In the genomic region with DNA sequence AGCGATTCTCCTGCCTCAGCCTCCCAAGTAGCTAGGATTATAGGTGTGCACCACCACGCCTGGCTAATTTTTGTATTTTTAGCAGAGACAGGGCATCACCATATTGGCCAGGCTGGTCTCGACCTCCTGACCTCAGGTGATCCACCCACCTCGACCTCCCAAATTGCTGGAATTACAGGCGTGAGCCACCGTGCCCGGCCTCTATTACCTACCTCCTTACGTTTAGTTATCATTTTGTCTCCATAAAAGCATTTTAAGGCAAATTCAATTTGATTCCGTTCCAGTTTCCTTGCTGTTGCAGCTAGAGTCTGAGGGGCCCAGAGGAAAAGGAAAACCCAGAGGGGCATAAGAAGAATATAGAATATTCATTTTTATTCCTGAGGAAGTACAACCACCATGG, we compare ENCODE assay signal across 8 cellular contexts. TPM values are rescaled to one million over a fixed set of nuclear protein-coding genes. Genes with fewer than 3 reads are reported as not detected.
A peak's percentile ranks its signal among the peaks of the same experiment; 100 is the strongest.
DNase-seq lines count a peak whose midpoint lies in the region; ATAC-seq and TF ChIP-seq lines count a peak whose summit lies in the region.

No MANE protein-coding gene starts in this region.

- 70% methylated on average over 9 of the region's 9 CpGs for WGBS in SK-N-SH (ENCODE audit: low lambda C conversion rate)
- 79% methylated on average over 9 of the region's 9 CpGs for WGBS in suprapubic skin

- H2AFZ ChIP-seq in SK-N-SH (ENCODE audit: low read depth): peak overlapping the region; percentile 96

- ATAC-seq in SK-N-SH treated with all-trans-retinoic acid at 6 μM for 48 hours: no peak
- no peak for ATAC-seq in activated naive CD8-positive, alpha-beta T cell treated with anti-CD3 and anti-CD28 coated beads, Interleukin-2, amount 50 U/mL, for 24 hours

- H3K27ac ChIP-seq in SK-N-SH (ENCODE audit: low read depth in 2 of 2, low read length in 1 of 2): peak overlapping the region; percentile 27 to 53; a peak in 2 of 4 replicates
- peak overlapping the region; percentile 48 for H3K27ac ChIP-seq in layer of hippocampus (ENCODE audit: low read depth, low read length)
- peak overlapping the region; percentile 56 for H3K27ac ChIP-seq in suprapubic skin

- DNase-seq in SK-N-SH (no peak), suprapubic skin (ENCODE audit: low spot score in 2 of 2) (no peak), C1 segment of cervical spinal cord (lab: John Stamatoyannopoulos, UW) (no peak), GOT3 (lab: John Stamatoyannopoulos, UW) (no peak)
- DNase-seq in activated naive CD8-positive, alpha-beta T cell treated with anti-CD3 and anti-CD28 coated beads, Interleukin-2, amount 50 U/mL, for 24 hours: no peak
- DNase-seq in stimulated activated CD4-positive, alpha-beta T cell treated with anti-CD3 and anti-CD28 coated beads, Interleukin-4, amount 100 ng/mL, for 24 hours: no peak

- no peaks in the 10 kb centered on the region for H3K27me3 ChIP-seq in SK-N-SH (ENCODE audit: insufficient read depth)
- H3K27me3 ChIP-seq in layer of hippocampus (ENCODE audit: control insufficient read depth, insufficient read depth, low read length): no peaks in the 10 kb centered on the region
- no peaks in the 10 kb centered on the region for H3K27me3 ChIP-seq in suprapubic skin

- POLR2A ChIA-PET in SK-N-SH (lab: Yijun Ruan, JAX): no interaction called here

- H3K9me3 ChIP-seq in SK-N-SH: no peaks in the 10 kb centered on the region
- H3K9me3 ChIP-seq in suprapubic skin: no peaks in the 10 kb centered on the region

- no peaks in the 10 kb centered on the region for H4K20me1 ChIP-seq in SK-N-SH (ENCODE audit: insufficient read depth)

- H3K79me2 ChIP-seq in SK-N-SH (ENCODE audit: insufficient read depth): peaks cover 44% of the 10 kb centered on the region

- TF ChIP-seq CTCF in SK-N-SH (IDR thresholded peaks at IDR 0.05): no peak
- TF ChIP-seq CTCF in suprapubic skin (IDR thresholded peaks at IDR 0.05): no peak

- TF ChIP-seq RAD21 in SK-N-SH (IDR thresholded peaks at IDR 0.05; ENCODE audit: low read length): no peak

- H3K9me2 ChIP-seq in SK-N-SH: no peaks in the 10 kb centered on the region

- H3K36me3 Mint-ChIP-seq in activated naive CD8-positive, alpha-beta T cell treated with anti-CD3 and anti-CD28 coated beads, Interleukin-2, amount 50 U/mL, for 24 hours (ENCODE audit: low read depth): peaks cover 16% of the 10 kb centered on the region

- H3K36me3 ChIP-seq in SK-N-SH (replicated peaks in 1 of 2; ENCODE audit: control insufficient read depth in 1 of 2, insufficient read depth in 2 of 2, low read length in 1 of 2): peaks cover 0 to 11% of the 10 kb centered on the region in 2 experiments
- H3K36me3 ChIP-seq in suprapubic skin: no peaks in the 10 kb centered on the region

- peaks cover 45% of the 10 kb centered on the region for H3K4me1 Mint-ChIP-seq in activated naive CD8-positive, alpha-beta T cell treated with anti-CD3 and anti-CD28 coated beads, Interleukin-2, amount 50 U/mL, for 24 hours

- H3K4me3 ChIP-seq in SK-N-SH (ENCODE audit: low read depth in 2 of 2, low read length in 1 of 2) (peak overlapping the region; percentile 35 to 37), suprapubic skin (peak overlapping the region; percentile 87)

- no peak for TF ChIP-seq POLR2A in suprapubic skin (IDR thresholded peaks at IDR 0.05)

- H3F3A ChIP-seq in SK-N-SH (replicated peaks; ENCODE audit: insufficient read depth): no peaks in the 10 kb centered on the region

- H3K9ac ChIP-seq in SK-N-SH: no peak overlapping the region

- TF ChIP-seq EP300 in SK-N-SH (IDR thresholded peaks at IDR 0.05; ENCODE audit: borderline replicate concordance in 1 of 2, low read depth in 1 of 2, low read length in 1 of 2): no peak
- TF ChIP-seq EP300 in suprapubic skin (IDR thresholded peaks at IDR 0.05): no peak

- H3K27ac Mint-ChIP-seq in activated naive CD8-positive, alpha-beta T cell treated with anti-CD3 and anti-CD28 coated beads, Interleukin-2, amount 50 U/mL, for 24 hours: peak overlapping the region; percentile 98

- CTCF ChIA-PET in SK-N-SH (lab: Yijun Ruan, JAX): interaction anchor here (1.3 kb wide), 1 partner anchor 17 kb away, joined by 3 read pairs; no protein-coding TSS in a partner anchor

- H3K4me1 ChIP-seq in SK-N-SH (ENCODE audit: control insufficient read depth in 1 of 2, insufficient read depth in 2 of 2, low read depth in 1 of 2, low read length in 1 of 2): peaks cover 10 to 12% of the 10 kb centered on the region in 2 experiments; a peak in 2 of 4 replicates
- peaks cover 31% of the 10 kb centered on the region for H3K4me1 ChIP-seq in suprapubic skin

- H3K4me2 ChIP-seq in SK-N-SH: peak overlapping the region; percentile 47

- H3K4me3 Mint-ChIP-seq in activated naive CD8-positive, alpha-beta T cell treated with anti-CD3 and anti-CD28 coated beads, Interleukin-2, amount 50 U/mL, for 24 hours: peak overlapping the region; percentile 100

- no peaks in the 10 kb centered on the region for H3K9me3 Mint-ChIP-seq in activated naive CD8-positive, alpha-beta T cell treated with anti-CD3 and anti-CD28 coated beads, Interleukin-2, amount 50 U/mL, for 24 hours

- peaks cover 3% of the 10 kb centered on the region for H3K27me3 Mint-ChIP-seq in activated naive CD8-positive, alpha-beta T cell treated with anti-CD3 and anti-CD28 coated beads, Interleukin-2, amount 50 U/mL, for 24 hours

TF ChIP-seq in SK-N-SH, 30 proteins besides CTCF, POLR2A, EP300 and RAD21 (continues in another document):
- TF ChIP-seq, protein P1, sequence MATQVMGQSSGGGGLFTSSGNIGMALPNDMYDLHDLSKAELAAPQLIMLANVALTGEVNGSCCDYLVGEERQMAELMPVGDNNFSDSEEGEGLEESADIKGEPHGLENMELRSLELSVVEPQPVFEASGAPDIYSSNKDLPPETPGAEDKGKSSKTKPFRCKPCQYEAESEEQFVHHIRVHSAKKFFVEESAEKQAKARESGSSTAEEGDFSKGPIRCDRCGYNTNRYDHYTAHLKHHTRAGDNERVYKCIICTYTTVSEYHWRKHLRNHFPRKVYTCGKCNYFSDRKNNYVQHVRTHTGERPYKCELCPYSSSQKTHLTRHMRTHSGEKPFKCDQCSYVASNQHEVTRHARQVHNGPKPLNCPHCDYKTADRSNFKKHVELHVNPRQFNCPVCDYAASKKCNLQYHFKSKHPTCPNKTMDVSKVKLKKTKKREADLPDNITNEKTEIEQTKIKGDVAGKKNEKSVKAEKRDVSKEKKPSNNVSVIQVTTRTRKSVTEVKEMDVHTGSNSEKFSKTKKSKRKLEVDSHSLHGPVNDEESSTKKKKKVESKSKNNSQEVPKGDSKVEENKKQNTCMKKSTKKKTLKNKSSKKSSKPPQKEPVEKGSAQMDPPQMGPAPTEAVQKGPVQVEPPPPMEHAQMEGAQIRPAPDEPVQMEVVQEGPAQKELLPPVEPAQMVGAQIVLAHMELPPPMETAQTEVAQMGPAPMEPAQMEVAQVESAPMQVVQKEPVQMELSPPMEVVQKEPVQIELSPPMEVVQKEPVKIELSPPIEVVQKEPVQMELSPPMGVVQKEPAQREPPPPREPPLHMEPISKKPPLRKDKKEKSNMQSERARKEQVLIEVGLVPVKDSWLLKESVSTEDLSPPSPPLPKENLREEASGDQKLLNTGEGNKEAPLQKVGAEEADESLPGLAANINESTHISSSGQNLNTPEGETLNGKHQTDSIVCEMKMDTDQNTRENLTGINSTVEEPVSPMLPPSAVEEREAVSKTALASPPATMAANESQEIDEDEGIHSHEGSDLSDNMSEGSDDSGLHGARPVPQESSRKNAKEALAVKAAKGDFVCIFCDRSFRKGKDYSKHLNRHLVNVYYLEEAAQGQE (IDR thresholded peaks at IDR 0.05; ENCODE audit: low read depth, low read length): no peak
- TF ChIP-seq TEAD4 (IDR thresholded peaks at IDR 0.05; ENCODE audit: borderline replicate concordance, insufficient read depth) (no peak), EZH2phosphoT487 (IDR thresholded peaks at IDR 0.05; ENCODE audit: borderline replicate concordance, low read depth) (no peak), FOXM1 (IDR thresholded peaks at IDR 0.05; ENCODE audit: low read depth) (no peak), GABPA (IDR thresholded peaks at IDR 0.05; ENCODE audit: low read depth) (no peak), RXRA (IDR thresholded peaks at IDR 0.05; ENCODE audit: borderline replicate concordance, low read depth) (no peak)

TF ChIP-seq in SK-N-SH treated with all-trans-retinoic acid at 6 μM for 48 hours, 23 proteins besides CTCF, POLR2A, EP300 and RAD21:
- TF ChIP-seq RARB (CRISPR knock-in tag; IDR thresholded peaks at IDR 0.05): no peak
- TF ChIP-seq ISL1 (CRISPR knock-in tag; IDR thresholded peaks at IDR 0.05): no peak
- no peak for TF ChIP-seq ZFP30 (CRISPR knock-in tag; IDR thresholded peaks at IDR 0.05)
- no peak for TF ChIP-seq CSRNP3 (CRISPR knock-in tag; IDR thresholded peaks at IDR 0.05)
- TF ChIP-seq TOX (CRISPR knock-in tag; IDR thresholded peaks at IDR 0.05; ENCODE audit: borderline replicate concordance): no peak
- TF ChIP-seq BACH2 (CRISPR knock-in tag; IDR thresholded peaks at IDR 0.05; ENCODE audit: borderline replicate concordance): no peak

RNA-seq across cellular contexts. Expression of gene DDX10, which starts 0.6 kb away (rescaled TPM):
- 35.8 and 42.7 TPM in 2 replicates for polyA plus RNA-seq in SK-N-SH (2012; rRNA removed)
- 40.8 and 52.9 TPM in 2 replicates for polyA plus RNA-seq in SK-N-SH (2012; cell fraction: cytosol; rRNA removed)
- 32.8 and 39.3 TPM in 2 replicates for polyA plus RNA-seq in SK-N-SH (2012; cell fraction: nucleus; rRNA removed)
- 10 to 100 TPM; 21.9 to 30.7 (median 27.2) TPM for total RNA-seq in suprapubic skin
